In genomic region chr3:29643034-29643425, GRCh38 we compare ENCODE assay signal across 13 cellular contexts.
A peak's percentile ranks its signal among the peaks of the same experiment; 100 is the strongest.
DNase-seq lines count a peak whose midpoint lies in the region; ATAC-seq and TF ChIP-seq lines count a peak whose summit lies in the region.
"Had no signal": no experiment of that assay in that cellular context is flagged by ENCODE, and none has a peak within 500 bp of the region (broad histone marks: within the 10 kb centered on the region; RNA-seq: fewer than 3 reads in every experiment).

No MANE protein-coding gene starts in this region.

- H3K4me3 ChIP-seq in GM23338 (no peak overlapping the region), mesenchymal stem cell (ENCODE audit: insufficient read depth in 1 of 2, low read depth in 1 of 2, low read length in 2 of 2) (no peak overlapping the region), skeletal muscle tissue (ENCODE audit: low read length in 3 of 3) (peak overlapping the region in 1 of 3 donors; percentile 6), SJCRH30 (no peak overlapping the region), Caco-2 (ENCODE audit: low read depth, low read length) (no peak overlapping the region)
- H3K4me3 ChIP-seq: pancreas had no signal

- POLR2A ChIA-PET in WTC11 (lab: Charles Lee) (no interaction called here), Caco-2 (lab: Charles Lee) (no interaction called here)
- POLR2A ChIA-PET in activated CD4-positive, alpha-beta T cell treated with anti-CD3 and anti-CD28 coated beads, Interleukin-2, amount 10 ng/mL, durations not matched to agents 7 days and 5 days (lab: Charles Lee): no interaction called here

- H3K27ac Mint-ChIP-seq in GM23338 (no peak overlapping the region), WTC11 (peak overlapping the region; percentile 71; the same call in 1 of the 2 replicates), Caco-2 (ENCODE audit: unreplicated experiment) (no peak overlapping the region)
- no peak overlapping the region for H3K27ac Mint-ChIP-seq in activated CD4-positive, alpha-beta T cell treated with anti-CD3 and anti-CD28 coated beads, Interleukin-2, amount 10 ng/mL, durations not matched to agents 7 days and 5 days

- H3K36me3 Mint-ChIP-seq in GM23338 (ENCODE audit: low read depth): no peaks in the 10 kb centered on the region
- no peaks in the 10 kb centered on the region for H3K36me3 Mint-ChIP-seq in WTC11
- no peaks in the 10 kb centered on the region for H3K36me3 Mint-ChIP-seq in activated CD4-positive, alpha-beta T cell treated with anti-CD3 and anti-CD28 coated beads, Interleukin-2, amount 10 ng/mL, durations not matched to agents 7 days and 5 days (ENCODE audit: low read depth)
- no peaks in the 10 kb centered on the region for H3K36me3 Mint-ChIP-seq in Caco-2 (ENCODE audit: insufficient read depth, unreplicated experiment)

- H3K9me3 Mint-ChIP-seq in GM23338 (no peaks in the 10 kb centered on the region), WTC11 (no peaks in the 10 kb centered on the region), Caco-2 (ENCODE audit: unreplicated experiment) (no peaks in the 10 kb centered on the region)
- no peaks in the 10 kb centered on the region for H3K9me3 Mint-ChIP-seq in activated CD4-positive, alpha-beta T cell treated with anti-CD3 and anti-CD28 coated beads, Interleukin-2, amount 10 ng/mL, durations not matched to agents 7 days and 5 days

- peak overlapping the region; percentile 18 for H3K9ac ChIP-seq in mesenchymal stem cell (ENCODE audit: low read length)
- peak overlapping the region in 2 of 3 donors; percentile 62 to 68 for H3K9ac ChIP-seq in skeletal muscle tissue (ENCODE audit: low read depth in 1 of 3, low read length in 3 of 3)

- DNase-seq in GM23338 (ENCODE audit: low spot score): no peak
- no peak for DNase-seq in WTC11 (ENCODE audit: low spot score)
- no peak for DNase-seq in mesenchymal stem cell
- DNase-seq in SJCRH30: no peak
- no peak for DNase-seq in activated CD4-positive, alpha-beta T cell treated with anti-CD3 and anti-CD28 coated beads, Interleukin-2, amount 10 ng/mL, durations not matched to agents 7 days and 5 days
- no peak for DNase-seq in Caco-2
- DNase-seq: activated CD4-positive, alpha-beta T cell treated with anti-CD3 and anti-CD28 coated beads, Interleukin-2, amount 50 U/mL, for 48 hours; NCI-H2029; pancreas; T1000 had no signal

- peaks cover 14% of the 10 kb centered on the region; the same call in 1 of the 2 replicates for H3K4me1 ChIP-seq in GM23338 (ENCODE audit: insufficient read depth)
- no peaks in the 10 kb centered on the region for H3K4me1 ChIP-seq in mesenchymal stem cell (ENCODE audit: control insufficient read depth, insufficient read depth, low read depth, low read length)
- H3K4me1 ChIP-seq in skeletal muscle tissue (ENCODE audit: control insufficient read depth in 3 of 3, insufficient read depth in 3 of 3, low read length in 3 of 3): peaks cover 7 to 15% (median 15%) of the 10 kb centered on the region in 3 donors
- H3K4me1 ChIP-seq in SJCRH30: no peaks in the 10 kb centered on the region
- no peaks in the 10 kb centered on the region for H3K4me1 ChIP-seq in Caco-2
- H3K4me1 ChIP-seq: pancreas had no signal

- no peak for ATAC-seq in GM23338
- ATAC-seq in WTC11: no peak
- no peak for ATAC-seq in GM19035 (IDR thresholded peaks at IDR 0.05; ENCODE audit: unreplicated experiment)

- H3K27ac ChIP-seq in GM23338 (ENCODE audit: low read depth) (no peak overlapping the region), mesenchymal stem cell (ENCODE audit: low read length, poor library complexity, severe bottlenecking) (no peak overlapping the region), skeletal muscle tissue (ENCODE audit: low read depth, low read length) (peak overlapping the region; percentile 90), SJCRH30 (no peak overlapping the region)
- H3K27ac ChIP-seq: C4-2B, pancreas had no signal

- H3K4me3 Mint-ChIP-seq in GM23338 (no peak overlapping the region), WTC11 (no peak overlapping the region), Caco-2 (ENCODE audit: unreplicated experiment) (no peak overlapping the region)
- no peak overlapping the region for H3K4me3 Mint-ChIP-seq in activated CD4-positive, alpha-beta T cell treated with anti-CD3 and anti-CD28 coated beads, Interleukin-2, amount 10 ng/mL, durations not matched to agents 7 days and 5 days

- H3K4ac ChIP-seq in mesenchymal stem cell (ENCODE audit: low read depth in 1 of 2, low read length in 2 of 2): no peak overlapping the region

- no peak overlapping the region for H2BK5ac ChIP-seq in mesenchymal stem cell (ENCODE audit: low read depth, low read length, poor library complexity, severe bottlenecking)

- H4K91ac ChIP-seq in mesenchymal stem cell (ENCODE audit: low read length): no peak overlapping the region

- peak overlapping the region; percentile 43 for H2BK120ac ChIP-seq in mesenchymal stem cell (ENCODE audit: low read depth, low read length)

- H4K8ac ChIP-seq in mesenchymal stem cell (ENCODE audit: low read length): no peak overlapping the region

- TF ChIP-seq CTCF in GM23338 (conservative IDR thresholded peaks at IDR 0.05; ENCODE audit: low read depth in 2 of 2): no peak
- TF ChIP-seq CTCF in WTC11 (IDR thresholded peaks at IDR 0.05): no peak
- TF ChIP-seq CTCF in Caco-2 (IDR thresholded peaks at IDR 0.05; ENCODE audit: insufficient read depth in 1 of 2, low read depth in 1 of 2, low read length in 1 of 2, severe bottlenecking in 1 of 2, unreplicated experiment in 1 of 2): no peak

- WGBS in mesenchymal stem cell: 81% methylated on average over 3 of the region's 3 CpGs

- H3K4me2 ChIP-seq in GM23338 (no peak overlapping the region), mesenchymal stem cell (ENCODE audit: low read length, poor library complexity, severe bottlenecking) (no peak overlapping the region)

- H3K23ac ChIP-seq in mesenchymal stem cell (ENCODE audit: low read length in 2 of 2): no peak overlapping the region

- H3K27me3 Mint-ChIP-seq in GM23338 (ENCODE audit: insufficient read depth, low read depth, poor library complexity): no peaks in the 10 kb centered on the region
- no peaks in the 10 kb centered on the region for H3K27me3 Mint-ChIP-seq in WTC11 (ENCODE audit: low read depth)
- no peaks in the 10 kb centered on the region for H3K27me3 Mint-ChIP-seq in activated CD4-positive, alpha-beta T cell treated with anti-CD3 and anti-CD28 coated beads, Interleukin-2, amount 10 ng/mL, durations not matched to agents 7 days and 5 days
- H3K27me3 Mint-ChIP-seq in Caco-2 (ENCODE audit: insufficient read depth, unreplicated experiment): no peaks in the 10 kb centered on the region

- peaks cover 17% of the 10 kb centered on the region for H3K79me1 ChIP-seq in mesenchymal stem cell (replicated peaks; ENCODE audit: low read length, poor library complexity, severe bottlenecking)

- H3K4me1 Mint-ChIP-seq in GM23338 (peaks cover 29% of the 10 kb centered on the region), WTC11 (peaks cover 43% of the 10 kb centered on the region), Caco-2 (ENCODE audit: low read depth, unreplicated experiment) (peaks cover 13% of the 10 kb centered on the region)
- no peaks in the 10 kb centered on the region for H3K4me1 Mint-ChIP-seq in activated CD4-positive, alpha-beta T cell treated with anti-CD3 and anti-CD28 coated beads, Interleukin-2, amount 10 ng/mL, durations not matched to agents 7 days and 5 days

- H2AFZ ChIP-seq in GM23338: 0 out of 2 replicates have a peak overlapping the region, but pooled peaks have one; percentile 3
- no peak overlapping the region for H2AFZ ChIP-seq in mesenchymal stem cell (ENCODE audit: low read depth, low read length)

- H3K14ac ChIP-seq in mesenchymal stem cell (ENCODE audit: low read length in 2 of 2): no peak overlapping the region

- H2AK5ac ChIP-seq in mesenchymal stem cell (ENCODE audit: low read length, severe bottlenecking): peak overlapping the region; percentile 56

- CTCF ChIA-PET in WTC11 (lab: Charles Lee): no interaction called here
- CTCF ChIA-PET in activated CD4-positive, alpha-beta T cell treated with anti-CD3 and anti-CD28 coated beads, Interleukin-2, amount 10 ng/mL, durations not matched to agents 7 days and 5 days (lab: Charles Lee): no interaction called here
- CTCF ChIA-PET in Caco-2 (lab: Charles Lee): no interaction called here

- peak overlapping the region in 1 of 2 experiments; percentile 77 for H3K18ac ChIP-seq in mesenchymal stem cell (ENCODE audit: low read depth in 1 of 2, low read length in 2 of 2)

- intact Hi-C loops in Caco-2 (cut with micrococcal nuclease; ENCODE audit: unreplicated experiment): no loop called here

- H2BK12ac ChIP-seq in mesenchymal stem cell (ENCODE audit: low read length in 2 of 2): no peak overlapping the region

- BruUV-seq in Caco-2 (replicated peaks; lab: Mats Ljungman, UMichigan): no TSS peak

- no peaks in the 10 kb centered on the region for H3F3A ChIP-seq in GM23338 (replicated peaks; ENCODE audit: low read depth)

- no peaks in the 10 kb centered on the region for H3K9me3 ChIP-seq in mesenchymal stem cell (ENCODE audit: control insufficient read depth, low read length)
- H3K9me3 ChIP-seq in skeletal muscle tissue (ENCODE audit: control insufficient read depth in 3 of 3, low read length in 3 of 3): no peaks in the 10 kb centered on the region
- H3K9me3 ChIP-seq in SJCRH30 (replicated peaks): no peaks in the 10 kb centered on the region
- no peaks in the 10 kb centered on the region for H3K9me3 ChIP-seq in Caco-2
- H3K9me3 ChIP-seq: pancreas had no signal

- H4K20me1 ChIP-seq in GM23338 (replicated peaks; ENCODE audit: insufficient read depth): no peaks in the 10 kb centered on the region

- H2BK15ac ChIP-seq in mesenchymal stem cell (ENCODE audit: low read depth, poor library complexity, severe bottlenecking): no peak overlapping the region

- H3K36me3 ChIP-seq in GM23338 (ENCODE audit: insufficient read depth) (no peaks in the 10 kb centered on the region), mesenchymal stem cell (ENCODE audit: control insufficient read depth in 1 of 2, insufficient read depth in 2 of 2, low read depth in 1 of 2, low read length in 2 of 2) (no peaks in the 10 kb centered on the region), skeletal muscle tissue (ENCODE audit: control insufficient read depth in 3 of 3, insufficient read depth in 3 of 3, low read length in 3 of 3) (no peaks in the 10 kb centered on the region), SJCRH30 (no peaks in the 10 kb centered on the region), Caco-2 (ENCODE audit: control insufficient read depth, insufficient read depth, low read length) (no peaks in the 10 kb centered on the region)
- H3K36me3 ChIP-seq: pancreas had no signal

- no peaks in the 10 kb centered on the region for H3K27me3 ChIP-seq in GM23338 (ENCODE audit: insufficient read depth)
- H3K27me3 ChIP-seq in mesenchymal stem cell (ENCODE audit: control insufficient read depth in 1 of 2, insufficient read depth in 1 of 2, low read length in 2 of 2): no peaks in the 10 kb centered on the region
- no peaks in the 10 kb centered on the region for H3K27me3 ChIP-seq in skeletal muscle tissue (ENCODE audit: control insufficient read depth in 3 of 3, insufficient read depth in 3 of 3, low read length in 3 of 3)
- no peaks in the 10 kb centered on the region for H3K27me3 ChIP-seq in SJCRH30
- H3K27me3 ChIP-seq in Caco-2 (replicated peaks; ENCODE audit: control insufficient read depth, insufficient read depth, low read length): no peaks in the 10 kb centered on the region
- H3K27me3 ChIP-seq: pancreas had no signal

- H3K79me2 ChIP-seq in GM23338 (replicated peaks; ENCODE audit: insufficient read depth): no peaks in the 10 kb centered on the region

- no peaks in the 10 kb centered on the region for H3K9me2 ChIP-seq in GM23338 (ENCODE audit: insufficient read depth)
